In genomic region chr10:104096692-104097091, GRCh38 we compare ENCODE assay signal across 18 cellular contexts. TPM values are rescaled to one million over a fixed set of nuclear protein-coding genes. Genes with fewer than 3 reads are reported as not detected.
DNase-seq lines count a peak whose midpoint lies in the region; ATAC-seq and TF ChIP-seq lines count a peak whose summit lies in the region.
"Had no signal": no experiment of that assay in that cellular context is flagged by ENCODE, and none has a peak within 500 bp of the region (broad histone marks: within the 10 kb centered on the region; RNA-seq: fewer than 3 reads in every experiment).

No MANE protein-coding gene starts in this region.

- no peak overlapping the region for H3K4me3 ChIP-seq in epithelial cell of proximal tubule (ENCODE audit: low read depth, low read length)
- H3K4me3 ChIP-seq: BLaER1 treated with 17β-estradiol and CSF1 and Interleukin-3, amounts not matched to agents 10 nM and 100 nM had no signal

- ATAC-seq in HG03571 (IDR thresholded peaks at IDR 0.05; ENCODE audit: unreplicated experiment): no peak
- ATAC-seq: CD8-positive, alpha-beta T cell had no signal

- in situ Hi-C loops in ACHN (cut with HindIII; ENCODE audit: low pct_ligation_motif_present, low pct_unique_long_range_greater_than_20kb, low sequenced_read_pairs): no loop called here

- CTCF ChIA-PET in GM10248 (lab: Yijun Ruan, JAX): no interaction called here

- DNase-seq in ACHN (peak; percentile 72), epithelial cell of proximal tubule (ENCODE audit: low read depth) (peak; percentile 63), kidney tubule cell (ENCODE audit: low spot score) (peak; percentile 73), renal cortical epithelial cell (ENCODE audit: low read depth) (peak; percentile 92), GM10248 (ENCODE audit: extremely low spot score) (no peak), HPDE6-E6E7 (ENCODE audit: extremely low spot score) (no peak)
- DNase-seq: 8988T; Calu3; CD8-positive, alpha-beta T cell; DMS 273 treated with DMSO at 0.1 percent for 48 hours; DMS53; DND-41; EL; H9 had no signal

- TF ChIP-seq CTCF in epithelial cell of proximal tubule (conservative IDR thresholded peaks at IDR 0.05; ENCODE audit: low read depth, low read length): no peak
- no peak for TF ChIP-seq CTCF in GM10248 (IDR thresholded peaks at IDR 0.05; ENCODE audit: control extremely low read depth, extremely low read depth, low read depth, missing control alignments)

- POLR2A ChIA-PET in GM10248 (lab: Yijun Ruan, JAX): no interaction called here

RNA-seq across cellular contexts. Expression of gene COL17A1, which starts 11.0 kb away (rescaled TPM):
- total RNA-seq in epithelial cell of proximal tubule (1.7 and 2.3 TPM in 2 replicates), renal cortical epithelial cell (0.89 and 3.3 TPM in 2 replicates)
- total RNA-seq: A673; B cell; CD8-positive, alpha-beta T cell had no signal

RNA-seq across cellular contexts. Expression of gene SFR1, which starts 25.3 kb away (rescaled TPM):
- total RNA-seq in epithelial cell of proximal tubule: 15.2 and 15.6 TPM in 2 replicates
- 5.3 and 15.5 TPM in 2 replicates for total RNA-seq in renal cortical epithelial cell

Comparison
In these comparisons a context has a peak if more than half of its experiments do, and no peak if none do; other contexts are left out.
1. DNase-seq: peak in ACHN (single experiment), epithelial cell of proximal tubule (single experiment), kidney tubule cell (single experiment) and renal cortical epithelial cell (single experiment); none in GM10248 (single experiment) and HPDE6-E6E7 (single experiment).